ENCODE assay signal across 26 cellular contexts in genomic region chr6:102126488-102126887, GRCh38.
"Had no signal": no experiment of that assay in that cellular context is flagged by ENCODE, and none has a peak within 500 bp of the region (broad histone marks: within the 10 kb centered on the region; RNA-seq: fewer than 3 reads in every experiment).

No MANE protein-coding gene starts in this region.

- H3K9me3 Mint-ChIP-seq: stimulated activated naive CD8-positive, alpha-beta T cell treated with anti-CD3 and anti-CD28 coated beads, Interleukin-15, Interleukin-2, amounts not matched to agents 100 ng/mL and 50 ng/mL, for 24 hours had no signal

- ATAC-seq: mucosa of descending colon; naive thymus-derived CD4-positive, alpha-beta T cell; natural killer cell treated with Interleukin-12 subunit alpha and Interleukin-12 subunit beta and Interleukin-15 and Interleukin-18, amount 100 ng/mL, for 72 hours; pancreas; right cardiac atrium; stimulated activated effector memory CD8-positive, alpha-beta T cell treated with anti-CD3 and anti-CD28 coated beads, Interleukin-12 subunit alpha, Interleukin-12 subunit beta, amount 100 ng/mL, for 72 hours had no signal

- H3K4me1 Mint-ChIP-seq: naive thymus-derived CD4-positive, alpha-beta T cell; stimulated activated effector memory CD8-positive, alpha-beta T cell treated with anti-CD3 and anti-CD28 coated beads, Interleukin-12 subunit alpha, Interleukin-12 subunit beta, amount 100 ng/mL, for 72 hours had no signal

- DNase-seq: hypothalamus; islet precursor cell; left ventricle myocardium inferior; midbrain; mucosa of descending colon; naive thymus-derived CD4-positive, alpha-beta T cell; nucleus accumbens; pancreas; posterior cingulate gyrus; retina; right cardiac atrium; sigmoid colon; small intestine; spleen; stimulated activated CD4-positive, alpha-beta T cell treated with anti-CD3 and anti-CD28 coated beads, Interleukin-4, amount 100 ng/mL, for 24 hours; stimulated activated naive CD4-positive, alpha-beta T cell; tibial artery; trophoblast cell; uterus had no signal

- H3K36me3 Mint-ChIP-seq: naive thymus-derived CD4-positive, alpha-beta T cell; natural killer cell treated with Interleukin-12 subunit alpha and Interleukin-12 subunit beta and Interleukin-15 and Interleukin-18, amount 100 ng/mL, for 72 hours; stimulated activated effector memory CD8-positive, alpha-beta T cell treated with anti-CD3 and anti-CD28 coated beads, Interleukin-12 subunit alpha, Interleukin-12 subunit beta, amount 100 ng/mL, for 72 hours had no signal

- H3K4me3 Mint-ChIP-seq: naive thymus-derived CD4-positive, alpha-beta T cell; natural killer cell treated with Interleukin-12 subunit alpha and Interleukin-12 subunit beta and Interleukin-15 and Interleukin-18, amount 100 ng/mL, for 72 hours; stimulated activated effector memory CD8-positive, alpha-beta T cell treated with anti-CD3 and anti-CD28 coated beads, Interleukin-12 subunit alpha, Interleukin-12 subunit beta, amount 100 ng/mL, for 72 hours; stimulated activated naive CD8-positive, alpha-beta T cell treated with anti-CD3 and anti-CD28 coated beads, Interleukin-15, Interleukin-2, amounts not matched to agents 100 ng/mL and 50 ng/mL, for 24 hours had no signal

- H3K36me3 ChIP-seq: left ventricle myocardium inferior, pancreas, prostate gland, sigmoid colon, spleen, suprapubic skin, thoracic aorta, tibial artery, uterus had no signal

- H3K4me1 ChIP-seq: left ventricle myocardium inferior, pancreas, prostate gland, sigmoid colon, spleen, suprapubic skin, tibial artery, uterus had no signal

- H3K27me3 Mint-ChIP-seq: naive thymus-derived CD4-positive, alpha-beta T cell; natural killer cell treated with Interleukin-12 subunit alpha and Interleukin-12 subunit beta and Interleukin-15 and Interleukin-18, amount 100 ng/mL, for 72 hours; stimulated activated naive CD8-positive, alpha-beta T cell treated with anti-CD3 and anti-CD28 coated beads, Interleukin-15, Interleukin-2, amounts not matched to agents 100 ng/mL and 50 ng/mL, for 24 hours had no signal

- H3K27me3 ChIP-seq: pancreas, sigmoid colon, spleen, suprapubic skin, tibial artery, uterus had no signal

- H3K27ac ChIP-seq: left ventricle myocardium inferior, pancreas, prostate gland, sigmoid colon, spleen, suprapubic skin, thoracic aorta, tibial artery, uterus had no signal

- H3K27ac Mint-ChIP-seq: naive thymus-derived CD4-positive, alpha-beta T cell; natural killer cell treated with Interleukin-12 subunit alpha and Interleukin-12 subunit beta and Interleukin-15 and Interleukin-18, amount 100 ng/mL, for 72 hours; stimulated activated effector memory CD8-positive, alpha-beta T cell treated with anti-CD3 and anti-CD28 coated beads, Interleukin-12 subunit alpha, Interleukin-12 subunit beta, amount 100 ng/mL, for 72 hours; stimulated activated naive CD8-positive, alpha-beta T cell treated with anti-CD3 and anti-CD28 coated beads, Interleukin-15, Interleukin-2, amounts not matched to agents 100 ng/mL and 50 ng/mL, for 24 hours had no signal

- H3K4me3 ChIP-seq: left ventricle myocardium inferior, lung, mucosa of descending colon, pancreas, prostate gland, sigmoid colon, spleen, suprapubic skin, thoracic aorta, tibial artery, uterus had no signal
